Comparison of ENCODE assay signal across 24 cellular contexts in genomic region chrX:108914791-108915190, GRCh38.
DNase-seq lines count a peak whose midpoint lies in the region; ATAC-seq, FAIRE-seq and TF ChIP-seq lines count a peak whose summit lies in the region.
"Had no signal": no experiment of that assay in that cellular context is flagged by ENCODE, and none has a peak within 500 bp of the region (broad histone marks: within the 10 kb centered on the region; RNA-seq: fewer than 3 reads in every experiment).

No MANE protein-coding gene starts in this region.

- H3K36me3 Mint-ChIP-seq in MCF 10A (ENCODE audit: insufficient read depth, unreplicated experiment): no peaks in the 10 kb centered on the region
- H3K36me3 Mint-ChIP-seq: CD14-positive monocyte; CD8-positive, alpha-beta T cell had no signal

- H3K79me2 ChIP-seq in K562 (ENCODE audit: control insufficient read depth, insufficient read depth, low read length): no peaks in the 10 kb centered on the region

- H3K27me3 Mint-ChIP-seq in MCF 10A (ENCODE audit: insufficient read depth, unreplicated experiment): peaks cover 23% of the 10 kb centered on the region
- H3K27me3 Mint-ChIP-seq: CD4-positive, alpha-beta T cell had no signal

- in situ Hi-C loops in K562 (cut with MboI): no loop called here

- CTCF ChIA-PET in HEK293 (lab: Yijun Ruan, JAX) (no interaction called here), K562 (lab: Yijun Ruan, JAX; ENCODE audit: low intra/inter-chr PET ratio) (no interaction called here), MCF 10A (lab: Yijun Ruan, JAX) (no interaction called here)

- no peak for TF ChIP-seq POLR2A in K562 (conservative IDR thresholded peaks at IDR 0.05)

- no peaks in the 10 kb centered on the region for H4K20me1 ChIP-seq in K562 (replicated peaks; ENCODE audit: control insufficient read depth, insufficient read depth, low read length)
- H4K20me1 ChIP-seq: BLaER1 had no signal

- H3K27me3 ChIP-seq in K562 (ENCODE audit: control insufficient read depth in 2 of 2, insufficient read depth in 2 of 2, low read length in 2 of 2): no peaks in the 10 kb centered on the region
- H3K27me3 ChIP-seq: BE2C had no signal

- H2AFZ ChIP-seq in K562 (ENCODE audit: low read depth, low read length): no peak overlapping the region

- H3K9me3 ChIP-seq in HEK293 (ENCODE audit: control insufficient read depth, insufficient read depth, low read depth, low read length) (no peaks in the 10 kb centered on the region), K562 (replicated peaks; ENCODE audit: control insufficient read depth, insufficient read depth, low read depth, low read length) (no peaks in the 10 kb centered on the region)
- H3K9me3 ChIP-seq: BE2C, Caco-2 had no signal

- no peaks in the 10 kb centered on the region for H3K36me3 ChIP-seq in HEK293 (ENCODE audit: control insufficient read depth in 2 of 2, insufficient read depth in 1 of 2, low read length in 2 of 2)
- H3K36me3 ChIP-seq in K562 (ENCODE audit: control insufficient read depth, insufficient read depth, low read length): no peaks in the 10 kb centered on the region
- H3K36me3 ChIP-seq: BE2C, BLaER1 had no signal

- no peak for TF ChIP-seq RAD21 in K562 (CRISPR knock-in tag; conservative IDR thresholded peaks at IDR 0.05 in 1 of 2, IDR thresholded peaks at IDR 0.05 in 1 of 2)

- H3K4me1 ChIP-seq in HEK293 (ENCODE audit: control insufficient read depth, insufficient read depth, low read length) (no peaks in the 10 kb centered on the region), K562 (replicated peaks in 1 of 2; ENCODE audit: control insufficient read depth in 2 of 2, insufficient read depth in 2 of 2, low read length in 2 of 2) (no peaks in the 10 kb centered on the region)
- H3K4me1 ChIP-seq: BE2C, BLaER1, Caco-2 had no signal

- no peaks in the 10 kb centered on the region for H3K9me3 Mint-ChIP-seq in MCF 10A (ENCODE audit: unreplicated experiment)

- intact Hi-C loops in K562 (cut with micrococcal nuclease) (no loop called here), MCF 10A (cut with micrococcal nuclease) (no loop called here)

- no peak for TF ChIP-seq CTCF in HEK293 (tag by site-specific recombination; IDR thresholded peaks at IDR 0.05)
- TF ChIP-seq CTCF in K562 (IDR thresholded peaks at IDR 0.05 in 2 of 3, conservative IDR thresholded peaks at IDR 0.05 in 1 of 3; ENCODE audit: insufficient read depth in 2 of 3, low read depth in 1 of 3, low read length in 3 of 3): no peak
- no peak for TF ChIP-seq CTCF in MCF 10A (IDR thresholded peaks at IDR 0.05; ENCODE audit: unreplicated experiment)

- ATAC-seq in K562 (no peak), HG03045 (IDR thresholded peaks at IDR 0.05; ENCODE audit: unreplicated experiment) (no peak)
- ATAC-seq: CD8-positive, alpha-beta T cell; GM12878 had no signal

- DNase-seq in K562 (ENCODE audit: extremely low read depth in 1 of 4, low spot score in 3 of 4) (no peak), MCF 10A (ENCODE audit: unreplicated experiment) (no peak), CD1c-positive myeloid dendritic cell (ENCODE audit: extremely low spot score) (no peak)
- DNase-seq: 8988T; ACHN; BE2C; C1 segment of cervical spinal cord; Caco-2; Calu3; CD4-positive, alpha-beta T cell; CD8-positive, alpha-beta T cell; DMS79; DND-41; EL; GDM1 had no signal

- POLR2A ChIA-PET in HEK293 (lab: Yijun Ruan, JAX) (no interaction called here), K562 (lab: Yijun Ruan, JAX) (no interaction called here), MCF 10A (lab: Yijun Ruan, JAX) (interaction anchor here (1.1 kb wide), 1 partner anchor 13 kb away, joined by 3 read pairs; no protein-coding TSS in a partner anchor)

- no peak for TF ChIP-seq EP300 in K562 (IDR thresholded peaks at IDR 0.05; ENCODE audit: low read length)

- no peaks in the 10 kb centered on the region for H3K4me1 Mint-ChIP-seq in MCF 10A (ENCODE audit: insufficient read depth, unreplicated experiment)
- H3K4me1 Mint-ChIP-seq: CD14-positive monocyte had no signal

- H3K27ac ChIP-seq in HEK293 (ENCODE audit: extremely low read depth, low read depth, low read length) (no peak overlapping the region), K562 (ENCODE audit: extremely low read depth, low read depth, low read length) (no peak overlapping the region)
- H3K27ac ChIP-seq: BLaER1 had no signal

- H3K27ac Mint-ChIP-seq in MCF 10A (ENCODE audit: low read depth, unreplicated experiment): no peak overlapping the region
- H3K27ac Mint-ChIP-seq: CD14-positive monocyte; CD4-positive, alpha-beta T cell; CD8-positive, alpha-beta T cell had no signal

- BruUV-seq in K562 (replicated peaks; lab: Mats Ljungman, UMichigan) (no TSS peak), MCF 10A (replicated peaks; lab: Mats Ljungman, UMichigan) (no TSS peak)

- H3K4me2 ChIP-seq in K562 (ENCODE audit: insufficient read depth, low read length): no peak overlapping the region
- H3K4me2 ChIP-seq: BLaER1 had no signal

- H3K4me3 ChIP-seq in HEK293 (ENCODE audit: low read depth, low read length) (no peak overlapping the region), K562 (no peak overlapping the region)
- H3K4me3 ChIP-seq: BLaER1, GM12878 had no signal

- no peak overlapping the region for H3K4me3 Mint-ChIP-seq in MCF 10A (ENCODE audit: unreplicated experiment)
- H3K4me3 Mint-ChIP-seq: CD14-positive monocyte; CD4-positive, alpha-beta T cell; CD8-positive, alpha-beta T cell had no signal

- no peak overlapping the region for H3K9ac ChIP-seq in K562 (ENCODE audit: insufficient read depth in 1 of 2, low read depth in 2 of 2, low read length in 2 of 2)
- H3K9ac ChIP-seq: BLaER1 had no signal

- FAIRE-seq in K562 (lab: Jason Lieb, UNC): no peak
- FAIRE-seq: A204.1, D721Med, GM12878, GM12892, GM19239 had no signal

- H3K9me1 ChIP-seq in K562 (ENCODE audit: control insufficient read depth, insufficient read depth, low read length): no peaks in the 10 kb centered on the region

TF ChIP-seq in HEK293, 187 proteins besides CTCF, POLR2A, EP300 and RAD21:
- TF ChIP-seq PRDM1 (tag by site-specific recombination; IDR thresholded peaks at IDR 0.05): no peak
- TF ChIP-seq ZNF146 (tag by site-specific recombination; IDR thresholded peaks at IDR 0.05): peak; percentile 83
TF ChIP-seq in HEK293: peak in this region for 1.

TF ChIP-seq in K562, 482 proteins besides CTCF, POLR2A, EP300 and RAD21:
- TF ChIP-seq MEIS2 (IDR thresholded peaks at IDR 0.05; ENCODE audit: partially characterized antibody) (no peak), ZNF146 (CRISPR knock-in tag; IDR thresholded peaks at IDR 0.05; ENCODE audit: unreplicated experiment) (peak; percentile 53)

Comparison
In these comparisons a context has a peak if more than half of its experiments do, and no peak if none do; other contexts are left out.
1. Of the 44 proteins assayed by ChIP-seq in both K562 and HEK293: peak only in K562: none; only in HEK293: none; in both: ZNF146; in neither: 43.